10 cellular contexts compared by ENCODE assay signal in genomic region chr7:139860090-139860773, GRCh38. TPM values are rescaled to one million over a fixed set of nuclear protein-coding genes. Genes with fewer than 3 reads are reported as not detected.
DNase-seq lines count a peak whose midpoint lies in the region; ATAC-seq and TF ChIP-seq lines count a peak whose summit lies in the region.
"Had no signal": no experiment of that assay in that cellular context is flagged by ENCODE, and none has a peak within 500 bp of the region (broad histone marks: within the 10 kb centered on the region; RNA-seq: fewer than 3 reads in every experiment).

No MANE protein-coding gene starts in this region.

- peaks cover 6% of the 10 kb centered on the region for H3K36me3 Mint-ChIP-seq in IgD-negative memory B cell

- H3K9me3 ChIP-seq in left lung (peaks cover 0 to 5% of the 10 kb centered on the region in 2 donors), transverse colon (no peaks in the 10 kb centered on the region), smooth muscle cell (replicated peaks; ENCODE audit: low read depth) (no peaks in the 10 kb centered on the region)

- no peak for TF ChIP-seq POLR2A in transverse colon (IDR thresholded peaks at IDR 0.05)

- H3K36me3 ChIP-seq in left lung: no peaks in the 10 kb centered on the region
- peaks cover 0 to 5% (median 0%) of the 10 kb centered on the region in 4 donors for H3K36me3 ChIP-seq in transverse colon
- H3K36me3 ChIP-seq in smooth muscle cell (ENCODE audit: low read depth): no peaks in the 10 kb centered on the region

- H3K27me3 ChIP-seq in left lung (no peaks in the 10 kb centered on the region), transverse colon (no peaks in the 10 kb centered on the region), smooth muscle cell (ENCODE audit: low read depth) (no peaks in the 10 kb centered on the region)

- no peaks in the 10 kb centered on the region for H3K79me2 ChIP-seq in smooth muscle cell (ENCODE audit: low read depth)

- peak overlapping the region in 3 of 4 donors; percentile 47 to 81 (median 73) for H3K4me3 Mint-ChIP-seq in IgD-negative memory B cell
- H3K4me3 Mint-ChIP-seq: stimulated activated naive CD8-positive, alpha-beta T cell treated with anti-CD3 and anti-CD28 coated beads, Interleukin-15, Interleukin-2, amounts not matched to agents 100 ng/mL and 50 ng/mL, for 24 hours had no signal

- H2AFZ ChIP-seq in smooth muscle cell (ENCODE audit: low read depth): no peak overlapping the region

- DNase-seq in UCSD-AML1 (lab: John Stamatoyannopoulos, UW; ENCODE audit: unreplicated experiment): peak; percentile 23
- peak; percentile 78 to 89 for DNase-seq in left lung
- peak; percentile 39 for DNase-seq in transverse colon
- no peak for DNase-seq in smooth muscle cell (lab: John Stamatoyannopoulos, UW; ENCODE audit: unreplicated experiment)
- DNase-seq: activated CD4-positive, alpha-beta T cell treated with anti-CD3 and anti-CD28 coated beads, Interleukin-2, amount 50 U/mL, for 4 hours; NCI-H345 had no signal

- no peak overlapping the region for H3K4me2 ChIP-seq in smooth muscle cell

- peaks cover 0 to 14% (median 9%) of the 10 kb centered on the region in 3 donors for H3K9me3 Mint-ChIP-seq in IgD-negative memory B cell

- H3K9ac ChIP-seq in smooth muscle cell (ENCODE audit: low read depth): no peak overlapping the region

- peak overlapping the region; percentile 30 to 87 for H3K27ac ChIP-seq in left lung
- peak overlapping the region in 2 of 4 donors; percentile 43 to 45 for H3K27ac ChIP-seq in transverse colon
- no peak overlapping the region for H3K27ac ChIP-seq in smooth muscle cell (ENCODE audit: low read depth)

- peaks cover 1 to 51% of the 10 kb centered on the region in 2 donors for H3K4me1 ChIP-seq in left lung
- H3K4me1 ChIP-seq in transverse colon: no peaks in the 10 kb centered on the region
- H3K4me1 ChIP-seq in smooth muscle cell (ENCODE audit: low read depth): no peaks in the 10 kb centered on the region

- peak overlapping the region; percentile 14 to 86 (median 35) for H3K27ac Mint-ChIP-seq in IgD-negative memory B cell
- H3K27ac Mint-ChIP-seq: stimulated activated naive CD8-positive, alpha-beta T cell treated with anti-CD3 and anti-CD28 coated beads, Interleukin-15, Interleukin-2, amounts not matched to agents 100 ng/mL and 50 ng/mL, for 24 hours had no signal

- H3K27me3 Mint-ChIP-seq in IgD-negative memory B cell: no peaks in the 10 kb centered on the region

- ATAC-seq in left lung (peak; percentile 88), GM21737 (IDR thresholded peaks at IDR 0.05; ENCODE audit: unreplicated experiment) (no peak), HG03139 (IDR thresholded peaks at IDR 0.05; ENCODE audit: unreplicated experiment) (no peak)

- intact Hi-C loops in left lung (cut with DNase I): no loop called here
- intact Hi-C loops in transverse colon (cut with DNase I; ENCODE audit: low total_unique reads): no loop called here

- no peak for TF ChIP-seq EP300 in transverse colon (IDR thresholded peaks at IDR 0.05; ENCODE audit: low read depth)

- no peak overlapping the region for H3K4me3 ChIP-seq in left lung
- H3K4me3 ChIP-seq in transverse colon: no peak overlapping the region
- no peak overlapping the region for H3K4me3 ChIP-seq in smooth muscle cell

- peaks cover 7 to 24% (median 18%) of the 10 kb centered on the region in 3 donors for H3K4me1 Mint-ChIP-seq in IgD-negative memory B cell

- no peaks in the 10 kb centered on the region for H4K20me1 ChIP-seq in smooth muscle cell (ENCODE audit: low read depth)

- in situ Hi-C loops in transverse colon (cut with MboI; ENCODE audit: low pct_ligation_motif_present in 1 of 4, low pct_unique_long_range_greater_than_20kb in 1 of 4, low sequenced_read_pairs in 3 of 4): no loop called here

- WGBS in transverse colon (ENCODE audit: low coverage in 1 of 2), 2 donors: 44 to 55% methylated on average over 2 to 4 of the region's 4 CpGs
- WGBS in smooth muscle cell (ENCODE audit: low lambda C conversion rate): 84% methylated on average over 4 of the region's 4 CpGs

- H3F3A ChIP-seq in smooth muscle cell (ENCODE audit: low read depth): no peaks in the 10 kb centered on the region

- TF ChIP-seq CTCF in left lung (IDR thresholded peaks at IDR 0.05): no peak
- TF ChIP-seq CTCF in transverse colon (IDR thresholded peaks at IDR 0.05): no peak
- no peak for TF ChIP-seq CTCF in smooth muscle cell (IDR thresholded peaks at IDR 0.05; ENCODE audit: borderline replicate concordance, insufficient read depth, poor library complexity, severe bottlenecking)

RNA-seq across cellular contexts. Expression of gene TBXAS1, which starts 31.2 kb away (rescaled TPM):
- polyA plus RNA-seq in IgD-negative memory B cell (16.7 TPM), smooth muscle cell (0.27 and 0.51 TPM in 2 replicates)
- total RNA-seq in left lung (100 to 1,000 TPM in 1 of 2 donors, 10 to 100 TPM in 1; 38.4 to 103 TPM), transverse colon (10 to 100 TPM in 3 of 4 donors, 1 to 10 TPM in 1; 9.0 to 22.2 (median 14.6) TPM), smooth muscle cell (not detected in 2 replicates)
